29 cellular contexts compared by ENCODE assay signal in the genomic region with DNA sequence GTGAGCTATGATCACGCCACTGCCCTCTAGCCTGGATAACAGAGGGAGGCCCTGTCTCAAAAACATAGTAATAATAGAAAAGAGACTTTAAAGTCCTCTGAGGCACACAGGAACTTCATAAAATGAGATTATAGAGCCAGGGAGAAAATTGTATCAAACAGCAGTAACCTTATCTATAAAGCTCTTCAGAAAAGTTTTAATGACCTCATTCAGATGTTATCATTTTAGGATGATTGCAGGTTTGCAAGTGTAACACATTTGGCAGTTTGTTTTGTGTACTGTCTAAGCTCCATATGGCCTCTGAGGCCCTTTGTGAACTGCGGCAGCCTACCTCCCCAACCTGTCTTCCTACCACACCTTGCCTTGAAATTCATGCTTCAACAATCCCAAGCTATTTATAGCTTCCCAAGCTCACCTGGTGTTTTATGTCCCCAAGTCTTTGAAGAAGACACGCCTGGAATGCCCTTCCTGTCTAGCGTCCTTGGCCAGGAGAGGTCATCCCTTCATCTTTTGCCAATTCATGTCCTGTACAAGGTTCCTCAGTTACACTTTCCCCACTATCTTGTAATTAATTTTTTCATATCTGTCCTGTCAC. TPM values are rescaled to one million over a fixed set of nuclear protein-coding genes. Genes with fewer than 3 reads are reported as not detected.
DNase-seq lines count a peak whose midpoint lies in the region; ATAC-seq and TF ChIP-seq lines count a peak whose summit lies in the region.
"Had no signal": no experiment of that assay in that cellular context is flagged by ENCODE, and none has a peak within 500 bp of the region (broad histone marks: within the 10 kb centered on the region; RNA-seq: fewer than 3 reads in every experiment).

No MANE protein-coding gene starts in this region.

- H3K4me1 Mint-ChIP-seq in Caco-2 (ENCODE audit: low read depth, unreplicated experiment) (peaks cover 11% of the 10 kb centered on the region), endothelial cell (ENCODE audit: unreplicated experiment) (peaks cover 13% of the 10 kb centered on the region)
- H3K4me1 Mint-ChIP-seq: activated naive CD4-positive, alpha-beta T cell treated with anti-CD3 and anti-CD28 coated beads, Interleukin-2, amount 50 U/mL, for 24 hours had no signal

- TF ChIP-seq CTCF in Caco-2 (IDR thresholded peaks at IDR 0.05; ENCODE audit: insufficient read depth in 1 of 2, low read depth in 1 of 2, low read length in 1 of 2, severe bottlenecking in 1 of 2, unreplicated experiment in 1 of 2) (no peak), HEK293 (tag by site-specific recombination; IDR thresholded peaks at IDR 0.05) (no peak), colonic mucosa (IDR thresholded peaks at IDR 0.05) (no peak), mucosa of descending colon (IDR thresholded peaks at IDR 0.05) (no peak), BE2C (IDR thresholded peaks at IDR 0.05; ENCODE audit: low read depth, low read length) (no peak), endothelial cell (IDR thresholded peaks at IDR 0.05; ENCODE audit: unreplicated experiment) (no peak), GM10248 (IDR thresholded peaks at IDR 0.05; ENCODE audit: control extremely low read depth, extremely low read depth, low read depth, missing control alignments) (no peak)

- H3K36me3 ChIP-seq in Caco-2 (ENCODE audit: control insufficient read depth, insufficient read depth, low read length), result no peaks in the 10 kb centered on the region
- H3K36me3 ChIP-seq in HEK293 (ENCODE audit: control insufficient read depth in 2 of 2, insufficient read depth in 1 of 2, low read length in 2 of 2), result no peaks in the 10 kb centered on the region
- no peaks in the 10 kb centered on the region for H3K36me3 ChIP-seq in colonic mucosa
- no peaks in the 10 kb centered on the region for H3K36me3 ChIP-seq in mucosa of descending colon (ENCODE audit: low read depth)
- no peaks in the 10 kb centered on the region for H3K36me3 ChIP-seq in BE2C
- no peaks in the 10 kb centered on the region for H3K36me3 ChIP-seq in aorta (ENCODE audit: control insufficient read depth in 1 of 2, insufficient read depth in 2 of 2, low read length in 1 of 2)
- H3K36me3 ChIP-seq: BLaER1 treated with 17β-estradiol and CSF1 and Interleukin-3, amounts not matched to agents 10 nM and 100 nM; right atrium auricular region had no signal

- H3K27ac ChIP-seq in HEK293 (ENCODE audit: extremely low read depth, low read depth, low read length) (no peak overlapping the region), colonic mucosa (no peak overlapping the region), aorta (ENCODE audit: low read depth in 1 of 2, low read length in 2 of 2) (no peak overlapping the region)
- H3K27ac ChIP-seq: BLaER1 treated with 17β-estradiol and CSF1 and Interleukin-3, amounts not matched to agents 10 nM and 100 nM; GM23248; right atrium auricular region; testis had no signal

- 88% methylated on average over 4 of the region's 4 CpGs for WGBS in aorta, 2 donors

- no peaks in the 10 kb centered on the region for H3K27me3 Mint-ChIP-seq in Caco-2 (ENCODE audit: insufficient read depth, unreplicated experiment)
- H3K27me3 Mint-ChIP-seq in endothelial cell (ENCODE audit: unreplicated experiment), result peaks cover 1% of the 10 kb centered on the region
- H3K27me3 Mint-ChIP-seq: stimulated activated memory B cell treated with anti-CD40 and anti-IgM and Interleukin-4, amounts not matched to agents 10 μg/mL and 1 μg/mL and 100 μg/mL, for 72 hours had no signal

- intact Hi-C loops in Caco-2 (cut with micrococcal nuclease; ENCODE audit: unreplicated experiment), result loop anchor here (1.0 kb wide), 1 partner anchor 12 kb away; no protein-coding TSS in a partner anchor
- intact Hi-C loops in colonic mucosa (cut with DNase I), result no loop called here
- intact Hi-C loops in mucosa of descending colon (cut with DNase I, micrococcal nuclease), result no loop called here
- intact Hi-C loops in aorta (cut with DNase I), result no loop called here

- no peaks in the 10 kb centered on the region for H3K27me3 ChIP-seq in Caco-2 (replicated peaks; ENCODE audit: control insufficient read depth, insufficient read depth, low read length)
- no peaks in the 10 kb centered on the region for H3K27me3 ChIP-seq in colonic mucosa
- H3K27me3 ChIP-seq in BE2C, result no peaks in the 10 kb centered on the region
- no peaks in the 10 kb centered on the region for H3K27me3 ChIP-seq in aorta (ENCODE audit: control insufficient read depth in 1 of 2, insufficient read depth in 2 of 2, low read length in 1 of 2)
- H3K27me3 ChIP-seq: BLaER1 treated with 17β-estradiol and CSF1 and Interleukin-3, amounts not matched to agents 10 nM and 100 nM; right atrium auricular region; testis had no signal

- no peaks in the 10 kb centered on the region for H3K36me3 Mint-ChIP-seq in Caco-2 (ENCODE audit: insufficient read depth, unreplicated experiment)
- no peaks in the 10 kb centered on the region for H3K36me3 Mint-ChIP-seq in endothelial cell (ENCODE audit: low read depth, unreplicated experiment)
- H3K36me3 Mint-ChIP-seq: activated naive CD4-positive, alpha-beta T cell treated with anti-CD3 and anti-CD28 coated beads, Interleukin-2, amount 50 U/mL, for 24 hours; naive thymus-derived CD4-positive, alpha-beta T cell; stimulated activated memory B cell treated with anti-CD40 and anti-IgM and Interleukin-4, amounts not matched to agents 10 μg/mL and 1 μg/mL and 100 μg/mL, for 72 hours; WTC11 had no signal

- no peak overlapping the region for H3K4me3 ChIP-seq in Caco-2 (ENCODE audit: low read depth, low read length)
- no peak overlapping the region for H3K4me3 ChIP-seq in HEK293 (ENCODE audit: low read depth, low read length)
- no peak overlapping the region for H3K4me3 ChIP-seq in colonic mucosa
- H3K4me3 ChIP-seq in mucosa of descending colon, result no peak overlapping the region
- H3K4me3 ChIP-seq in BE2C (ENCODE audit: low read depth, low read length), result no peak overlapping the region
- no peak overlapping the region for H3K4me3 ChIP-seq in aorta (ENCODE audit: low read length in 2 of 2)
- H3K4me3 ChIP-seq: BLaER1 treated with 17β-estradiol and CSF1 and Interleukin-3, amounts not matched to agents 10 nM and 100 nM; GM23248; right atrium auricular region; testis had no signal

- H3K27ac Mint-ChIP-seq in Caco-2 (ENCODE audit: unreplicated experiment) (peak overlapping the region; percentile 69), endothelial cell (ENCODE audit: unreplicated experiment) (no peak overlapping the region)
- H3K27ac Mint-ChIP-seq: activated naive CD4-positive, alpha-beta T cell treated with anti-CD3 and anti-CD28 coated beads, Interleukin-2, amount 50 U/mL, for 24 hours; activated T-helper 1 cell treated with anti-CD3 and anti-CD28 coated beads, Interleukin-12 subunit alpha, Interleukin-12 subunit beta, Interleukin-2, Interleukin-4 antibody, amounts not matched to agents 30 ng/mL and 10 ng/mL and 1 ng/mL, durations not matched to agents 14 hours and 24 hours and 36 hours; naive thymus-derived CD4-positive, alpha-beta T cell; stimulated activated memory B cell treated with anti-CD40 and anti-IgM and Interleukin-4, amounts not matched to agents 10 μg/mL and 1 μg/mL and 100 μg/mL, for 72 hours; WTC11 had no signal

- H3K9me3 ChIP-seq in Caco-2 (no peaks in the 10 kb centered on the region), HEK293 (ENCODE audit: control insufficient read depth, insufficient read depth, low read depth, low read length) (no peaks in the 10 kb centered on the region), colonic mucosa (no peaks in the 10 kb centered on the region), mucosa of descending colon (no peaks in the 10 kb centered on the region), BE2C (no peaks in the 10 kb centered on the region), aorta (ENCODE audit: control insufficient read depth, low read length) (no peaks in the 10 kb centered on the region)
- H3K9me3 ChIP-seq: BLaER1 treated with 17β-estradiol and CSF1 and Interleukin-3, amounts not matched to agents 10 nM and 100 nM; right atrium auricular region; testis had no signal

- peak; percentile 67 to 80 for DNase-seq in Caco-2
- peak; percentile 32 for DNase-seq in colonic mucosa
- DNase-seq in mucosa of descending colon, result peak in 2 of 3 donors; percentile 27 to 59
- DNase-seq in BE2C, result no peak
- DNase-seq in aorta, result no peak
- DNase-seq in endothelial cell (ENCODE audit: low spot score), result no peak
- no peak for DNase-seq in GM10248 (ENCODE audit: extremely low spot score)
- DNase-seq: ACHN; anterior cingulate cortex; dermis blood vessel endothelial cell; foreskin melanocyte; GM23248; KG1; mesendoderm; naive thymus-derived CD4-positive, alpha-beta T cell; stimulated activated CD4-positive, alpha-beta T cell treated with anti-CD3 and anti-CD28 coated beads, Interleukin-4, amount 100 ng/mL, for 1 hour; T-helper 9 cell; testis had no signal

- H3K4me1 ChIP-seq in Caco-2 (peaks cover 21% of the 10 kb centered on the region), HEK293 (ENCODE audit: control insufficient read depth, insufficient read depth, low read length) (no peaks in the 10 kb centered on the region), colonic mucosa (no peaks in the 10 kb centered on the region), mucosa of descending colon (ENCODE audit: low read depth) (no peaks in the 10 kb centered on the region), BE2C (no peaks in the 10 kb centered on the region; the same call in none of the 2 replicates), aorta (ENCODE audit: control insufficient read depth in 1 of 2, insufficient read depth in 2 of 2, low read length in 2 of 2) (no peaks in the 10 kb centered on the region)
- H3K4me1 ChIP-seq: right atrium auricular region, testis had no signal

- peak overlapping the region; percentile 11 for H3K4me3 Mint-ChIP-seq in Caco-2 (ENCODE audit: unreplicated experiment)
- H3K4me3 Mint-ChIP-seq in endothelial cell (ENCODE audit: unreplicated experiment), result no peak overlapping the region
- H3K4me3 Mint-ChIP-seq: activated naive CD4-positive, alpha-beta T cell treated with anti-CD3 and anti-CD28 coated beads, Interleukin-2, amount 50 U/mL, for 24 hours; activated T-helper 1 cell treated with anti-CD3 and anti-CD28 coated beads, Interleukin-12 subunit alpha, Interleukin-12 subunit beta, Interleukin-2, Interleukin-4 antibody, amounts not matched to agents 30 ng/mL and 10 ng/mL and 1 ng/mL, durations not matched to agents 14 hours and 24 hours and 36 hours; naive thymus-derived CD4-positive, alpha-beta T cell; stimulated activated memory B cell treated with anti-CD40 and anti-IgM and Interleukin-4, amounts not matched to agents 10 μg/mL and 1 μg/mL and 100 μg/mL, for 72 hours; WTC11 had no signal

- peak overlapping the region in 1 of 2 donors; percentile 19 for H3K9ac ChIP-seq in colonic mucosa (ENCODE audit: low read depth in 2 of 2, low read length in 2 of 2)
- H3K9ac ChIP-seq: BLaER1 treated with 17β-estradiol and CSF1 and Interleukin-3, amounts not matched to agents 10 nM and 100 nM; GM23248 had no signal

- POLR2A ChIA-PET in Caco-2 (lab: Charles Lee), result no interaction called here
- POLR2A ChIA-PET in HEK293 (lab: Yijun Ruan, JAX), result interaction anchor here (1.4 kb wide), 1 partner anchor 11 kb away, joined by 4 read pairs; a partner anchor contains a TSS
- POLR2A ChIA-PET in GM10248 (lab: Yijun Ruan, JAX), result no interaction called here

- CTCF ChIA-PET in Caco-2 (lab: Charles Lee) (interaction anchor here (0.7 to 1.1 kb wide), 3 partner anchors 33 to 898 kb away, joined by 4 to 6 read pairs (median 5); a partner anchor contains a TSS), HEK293 (lab: Yijun Ruan, JAX) (interaction anchor here (2.0 kb wide), 1 partner anchor 37 kb away, joined by 12 read pairs; no protein-coding TSS in a partner anchor), GM10248 (lab: Yijun Ruan, JAX) (interaction anchor here (0.7 to 5.5 kb wide), 4 partner anchors 9 to 37 kb away, joined by 3 to 20 read pairs (median 10); no protein-coding TSS in a partner anchor)

- BruUV-seq in Caco-2 (replicated peaks; lab: Mats Ljungman, UMichigan), result no TSS peak

- H3K9me3 Mint-ChIP-seq in Caco-2 (ENCODE audit: unreplicated experiment) (no peaks in the 10 kb centered on the region), endothelial cell (ENCODE audit: unreplicated experiment) (no peaks in the 10 kb centered on the region)
- H3K9me3 Mint-ChIP-seq: activated naive CD4-positive, alpha-beta T cell treated with anti-CD3 and anti-CD28 coated beads, Interleukin-2, amount 50 U/mL, for 24 hours; activated T-helper 1 cell treated with anti-CD3 and anti-CD28 coated beads, Interleukin-12 subunit alpha, Interleukin-12 subunit beta, Interleukin-2, Interleukin-4 antibody, amounts not matched to agents 30 ng/mL and 10 ng/mL and 1 ng/mL, durations not matched to agents 14 hours and 24 hours and 36 hours; naive thymus-derived CD4-positive, alpha-beta T cell; stimulated activated memory B cell treated with anti-CD40 and anti-IgM and Interleukin-4, amounts not matched to agents 10 μg/mL and 1 μg/mL and 100 μg/mL, for 72 hours; WTC11 had no signal

- ATAC-seq in mucosa of descending colon (peak; percentile 96), aorta (ENCODE audit: low FRiP score) (no peak)
- ATAC-seq: left lobe of liver; naive thymus-derived CD4-positive, alpha-beta T cell; stimulated activated memory B cell treated with anti-CD40 and anti-IgM and Interleukin-4, amounts not matched to agents 10 μg/mL and 1 μg/mL and 100 μg/mL, for 72 hours; WTC11 had no signal

RNA-seq across cellular contexts. Expression of a gene that starts 8.5 kb away (rescaled TPM):
- total RNA-seq in Caco-2 (2022) (not detected in 2 replicates), colonic mucosa (not detected), mucosa of descending colon (under 1 TPM in 1 of 3 donors, not detected in 2; 0.60 TPM), aorta (under 1 TPM in 1 of 2 donors, not detected in 1; 0.72 TPM), endothelial cell (ENCODE audit: unreplicated experiment) (not detected)
- polyA plus RNA-seq in BE2C (2012; ENCODE audit: insufficient read depth, insufficient read length, low read depth), result not detected
- polyA plus RNA-seq in aorta, result not detected
- total RNA-seq: activated T-helper 1 cell treated with anti-CD3 and anti-CD28 coated beads, Interleukin-12 subunit alpha, Interleukin-12 subunit beta, Interleukin-2, Interleukin-4 antibody, amounts not matched to agents 30 ng/mL and 10 ng/mL and 1 ng/mL, durations not matched to agents 14 hours and 24 hours and 36 hours; cardiac septum; GM23248; left lobe of liver; naive thymus-derived CD4-positive, alpha-beta T cell; OCI-LY7; osteoblast; right atrium auricular region; WTC11 had no signal
- polyA plus RNA-seq: GM23248; naive thymus-derived CD4-positive, alpha-beta T cell had no signal

RNA-seq across cellular contexts. Expression of a gene that starts 11.4 kb away (rescaled TPM):
- total RNA-seq in Caco-2 (2022) (20.4 and 20.5 TPM in 2 replicates), colonic mucosa (10 to 100 TPM; 32.5 to 62.6 TPM), mucosa of descending colon (10 to 100 TPM; 20.9 to 56.6 (median 25.9) TPM), aorta (10 to 100 TPM in 1 of 2 donors, 1 to 10 TPM in 1; 6.2 to 24.1 TPM), endothelial cell (ENCODE audit: unreplicated experiment) (12.9 TPM)
- 6.5 TPM for polyA plus RNA-seq in BE2C (2012; ENCODE audit: insufficient read depth, insufficient read length, low read depth)
- polyA plus RNA-seq in aorta, result 1 to 10 TPM; 1.2 to 6.3 TPM

Comparison
In these comparisons a context has a peak if more than half of its experiments do, and no peak if none do; other contexts are left out.
1. DNase-seq: peak in Caco-2 (2 of 2), colonic mucosa (single experiment) and mucosa of descending colon (2 of 3); none in BE2C (single experiment), aorta (0 of 2), endothelial cell (single experiment) and GM10248 (single experiment).